Comparison of ENCODE assay signal across 27 cellular contexts in genomic region chr17:75592364-75593020, GRCh38. TPM values are rescaled to one million over a fixed set of nuclear protein-coding genes. Genes with fewer than 3 reads are reported as not detected.
DNase-seq lines count a peak whose midpoint lies in the region; ATAC-seq, FAIRE-seq and TF ChIP-seq lines count a peak whose summit lies in the region.
"Had no signal": no experiment of that assay in that cellular context is flagged by ENCODE, and none has a peak within 500 bp of the region (broad histone marks: within the 10 kb centered on the region; RNA-seq: fewer than 3 reads in every experiment).

No MANE protein-coding gene starts in this region.

- peaks cover 24% of the 10 kb centered on the region for H3K27me3 ChIP-seq in H7 (ENCODE audit: control insufficient read depth, insufficient read depth, low read length)
- H3K27me3 ChIP-seq in RWPE2 (ENCODE audit: insufficient read depth, poor library complexity, severe bottlenecking) = no peaks in the 10 kb centered on the region
- H3K27me3 ChIP-seq: BLaER1, Peyer's patch had no signal

- TF ChIP-seq CTCF in RWPE2 (IDR thresholded peaks at IDR 0.05; ENCODE audit: poor library complexity, severe bottlenecking) (no peak), kidney (IDR thresholded peaks at IDR 0.05; ENCODE audit: borderline replicate concordance, extremely low read depth, insufficient read depth) (no peak), D721Med (IDR thresholded peaks at IDR 0.05; ENCODE audit: insufficient read depth, missing control alignments) (no peak)

- no peaks in the 10 kb centered on the region for H3K9me3 Mint-ChIP-seq in activated CD4-positive, alpha-beta memory T cell treated with anti-CD3 and anti-CD28 coated beads for 36 hours
- H3K9me3 Mint-ChIP-seq: GM23338 had no signal

- no peaks in the 10 kb centered on the region for H3K36me3 Mint-ChIP-seq in activated CD4-positive, alpha-beta memory T cell treated with anti-CD3 and anti-CD28 coated beads for 36 hours
- H3K36me3 Mint-ChIP-seq: CD4-positive, alpha-beta memory T cell had no signal

- no peak overlapping the region for H3K9ac ChIP-seq in kidney (ENCODE audit: low read length in 2 of 2)
- H3K9ac ChIP-seq: BLaER1 had no signal

- H3K27me3 Mint-ChIP-seq in activated CD4-positive, alpha-beta memory T cell treated with anti-CD3 and anti-CD28 coated beads for 36 hours = no peaks in the 10 kb centered on the region
- H3K27me3 Mint-ChIP-seq: CD4-positive, alpha-beta memory T cell had no signal

- CTCF ChIA-PET in activated CD4-positive, alpha-beta memory T cell treated with anti-CD3 and anti-CD28 coated beads for 36 hours (lab: Charles Lee) = interaction anchor here (0.6 to 1.0 kb wide), 2 partner anchors 59 to 155 kb away, joined by 3 read pairs; no protein-coding TSS in a partner anchor

- no peaks in the 10 kb centered on the region for H3K4me1 Mint-ChIP-seq in activated CD4-positive, alpha-beta memory T cell treated with anti-CD3 and anti-CD28 coated beads for 36 hours (ENCODE audit: low read depth)
- H3K4me1 Mint-ChIP-seq: GM23338 had no signal

- H3K4me3 Mint-ChIP-seq in activated CD4-positive, alpha-beta memory T cell treated with anti-CD3 and anti-CD28 coated beads for 36 hours = no peak overlapping the region
- H3K4me3 Mint-ChIP-seq: CD4-positive, alpha-beta memory T cell; GM23338 had no signal

- H3K4me1 ChIP-seq in RWPE2 (ENCODE audit: insufficient read depth, poor library complexity, severe bottlenecking) = no peaks in the 10 kb centered on the region
- peaks cover 0 to 8% of the 10 kb centered on the region in 2 donors for H3K4me1 ChIP-seq in kidney (ENCODE audit: control insufficient read depth in 1 of 2, insufficient read depth in 1 of 2, low read depth in 1 of 2, low read length in 2 of 2)

- H3K9me3 ChIP-seq in RWPE2 (ENCODE audit: severe bottlenecking) (no peaks in the 10 kb centered on the region), kidney (ENCODE audit: control insufficient read depth in 1 of 2, low read length in 2 of 2) (no peaks in the 10 kb centered on the region)
- H3K9me3 ChIP-seq: BLaER1, Caco-2, Peyer's patch had no signal

- H3K27ac ChIP-seq in RWPE2 (ENCODE audit: poor library complexity, severe bottlenecking) (no peak overlapping the region), kidney (ENCODE audit: low read depth in 2 of 2, low read length in 2 of 2) (no peak overlapping the region)
- H3K27ac ChIP-seq: BLaER1, Peyer's patch had no signal

- intact Hi-C loops in kidney (cut with DNase I) = no loop called here
- intact Hi-C loops in sciatic nerve (cut with DNase I) = no loop called here
- intact Hi-C loops in activated CD4-positive, alpha-beta memory T cell treated with anti-CD3 and anti-CD28 coated beads for 36 hours (cut with micrococcal nuclease) = no loop called here

- H3K4me3 ChIP-seq in H7 (ENCODE audit: insufficient read depth, low read depth, low read length) (no peak overlapping the region), RWPE2 (ENCODE audit: severe bottlenecking) (no peak overlapping the region), kidney (ENCODE audit: low read length in 2 of 2) (no peak overlapping the region)
- H3K4me3 ChIP-seq: BLaER1, GM23338, Peyer's patch had no signal

- peak; percentile 51 for DNase-seq in H7
- DNase-seq in RWPE2 (ENCODE audit: low spot score) = peak; percentile 73
- peak; percentile 79 for DNase-seq in kidney
- DNase-seq in sciatic nerve (ENCODE audit: low spot score) = peak; percentile 56
- no peak for DNase-seq in activated CD8-positive, alpha-beta memory T cell treated with anti-CD3 and anti-CD28 coated beads, Interleukin-2, amount 50 U/mL, for 48 hours
- DNase-seq in activated CD4-positive, alpha-beta memory T cell treated with anti-CD3 and anti-CD28 coated beads for 36 hours = no peak
- no peak for DNase-seq in D721Med (ENCODE audit: insufficient read length, low spot score)
- no peak for DNase-seq in NCI-H446 treated with DMSO at 0.1 percent for 48 hours (lab: John Stamatoyannopoulos, UW)
- DNase-seq: ACHN; Caco-2; CD4-positive, alpha-beta memory T cell; DND-41; IMR-90; MV-4-11; NCI-H1105 treated with DMSO at 0.1 percent for 48 hours; NCI-H2029 treated with DMSO at 0.1 percent for 48 hours; NCI-H2171; NCI-H345; NCI-H524 treated with DMSO at 0.1 percent for 48 hours; NCI-H82; Peyer's patch; SHP77 had no signal

- POLR2A ChIA-PET in activated CD4-positive, alpha-beta memory T cell treated with anti-CD3 and anti-CD28 coated beads for 36 hours (lab: Charles Lee) = no interaction called here

- H3K36me3 ChIP-seq in H7 (replicated peaks; ENCODE audit: control insufficient read depth, insufficient read depth, low read length) = no peaks in the 10 kb centered on the region
- no peaks in the 10 kb centered on the region for H3K36me3 ChIP-seq in RWPE2 (ENCODE audit: low read depth)
- peaks cover 0 to 8% of the 10 kb centered on the region in 2 donors for H3K36me3 ChIP-seq in kidney (ENCODE audit: control insufficient read depth in 1 of 2, insufficient read depth in 2 of 2, low read length in 2 of 2)
- H3K36me3 ChIP-seq: Peyer's patch had no signal

- ATAC-seq in RWPE2 (ENCODE audit: low read depth) (no peak), sciatic nerve (no peak)
- ATAC-seq: GM23338 had no signal

- no peak for FAIRE-seq in kidney (lab: Jason Lieb, UNC)
- FAIRE-seq in D721Med (lab: Jason Lieb, UNC) = no peak
- FAIRE-seq: GM12891, GM18507 had no signal

- no peak overlapping the region for H3K27ac Mint-ChIP-seq in activated CD4-positive, alpha-beta memory T cell treated with anti-CD3 and anti-CD28 coated beads for 36 hours
- H3K27ac Mint-ChIP-seq: GM23338 had no signal

RNA-seq across cellular contexts. Expression of gene MYO15B, which starts 4.9 kb away (rescaled TPM):
- 9.9 and 14.6 TPM in 2 replicates for total RNA-seq in H7 (2014; rRNA removed; shearing (Covaris generic))
- total RNA-seq in kidney (286 TPM), sciatic nerve (336 TPM)
- polyA plus RNA-seq in kidney (ENCODE audit: insufficient read depth, low read depth, low replicate concordance) = 139 TPM
- 10 to 100 TPM; 16.8 to 20.5 TPM for total RNA-seq in activated CD4-positive, alpha-beta memory T cell treated with anti-CD3 and anti-CD28 coated beads for 36 hours

RNA-seq across cellular contexts. Expression of gene SMIM5, which starts 40.7 kb away (rescaled TPM):
- 0.11 TPM in 1 of 2 replicates, not detected in the other for total RNA-seq in H7 (2014; rRNA removed; shearing (Covaris generic))
- total RNA-seq in kidney (8.0 TPM), sciatic nerve (12.5 TPM)
- polyA plus RNA-seq in kidney (ENCODE audit: insufficient read depth, low read depth, low replicate concordance) = 63.0 TPM
- total RNA-seq in activated CD4-positive, alpha-beta memory T cell treated with anti-CD3 and anti-CD28 coated beads for 36 hours = not detected
- total RNA-seq: CD4-positive, alpha-beta memory T cell; GM23338; HT1080; IMR-90 had no signal
- polyA plus RNA-seq: CD4-positive, alpha-beta memory T cell; IMR-90 had no signal

Comparison
In these comparisons a context has a peak if more than half of its experiments do, and no peak if none do; other contexts are left out.
1. DNase-seq: peak in H7 (single experiment), RWPE2 (single experiment), kidney (single experiment) and sciatic nerve (single experiment); none in activated CD8-positive, alpha-beta memory T cell treated with anti-CD3 and anti-CD28 coated beads, Interleukin-2, amount 50 U/mL, for 48 hours (single experiment), activated CD4-positive, alpha-beta memory T cell treated with anti-CD3 and anti-CD28 coated beads for 36 hours (single experiment), D721Med (single experiment) and NCI-H446 treated with DMSO at 0.1 percent for 48 hours (single experiment).
2. RNA of gene MYO15B, which starts 4.9 kb away (total RNA-seq): 336 TPM in sciatic nerve (single experiment) and 286 TPM in kidney (single experiment); 16.8 to 20.5 TPM in activated CD4-positive, alpha-beta memory T cell treated with anti-CD3 and anti-CD28 coated beads for 36 hours and 9.9 to 14.6 TPM in H7; every median in the first group is over 10 times any median in the second.